Comparison of ENCODE assay signal across 1 cellular context in the genomic region with DNA sequence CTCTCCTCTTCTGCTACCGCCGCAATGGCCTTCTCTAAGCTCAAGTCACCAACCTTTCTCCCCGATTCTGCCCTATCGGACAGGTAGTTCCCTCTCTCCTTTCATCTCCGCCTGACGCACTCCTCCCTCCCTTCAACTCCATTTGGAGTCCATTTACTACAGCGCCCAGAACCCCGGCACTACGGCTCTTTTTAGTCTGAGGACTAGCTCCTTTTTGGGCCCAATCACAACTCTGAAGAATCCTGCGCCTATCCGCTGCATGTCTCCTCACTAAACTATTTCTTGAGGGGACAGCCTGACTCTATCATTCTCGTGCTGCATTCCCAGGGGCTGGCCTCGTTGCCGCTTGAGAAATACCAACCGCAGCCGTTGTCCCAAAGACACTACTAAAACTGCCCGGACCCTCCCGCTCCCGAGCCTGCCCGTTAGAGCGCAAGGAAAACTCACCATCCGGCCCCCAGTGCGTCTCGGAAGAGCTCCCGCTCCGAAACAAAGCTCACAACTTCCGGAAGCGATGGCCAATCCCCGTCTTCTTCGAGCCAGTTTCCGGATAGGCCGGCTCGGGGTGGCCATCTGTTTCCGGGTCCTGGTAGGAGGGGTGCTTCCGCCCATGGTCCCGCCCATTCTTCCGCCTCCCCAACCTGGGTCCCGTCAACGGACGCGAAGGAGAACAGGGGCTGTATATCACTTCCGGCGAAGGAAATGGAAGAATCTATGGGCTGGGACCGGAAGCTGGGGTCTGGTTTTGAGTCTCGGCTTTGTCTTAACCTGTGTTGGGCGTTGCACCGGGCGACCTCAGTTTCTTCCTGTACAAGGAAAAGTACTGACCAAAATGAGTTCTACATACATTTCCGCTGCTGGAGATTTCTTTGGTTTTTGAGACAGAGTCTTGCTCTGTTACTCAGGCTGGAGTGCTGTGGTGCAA.
TF ChIP-seq lines count a peak whose summit lies in the region.

A gene (minus strand): TSS at position 491 of the 925 bp plus-strand sequence. CDS start 2,776 bp downstream, outside the sequence.

TF ChIP-seq in K562, 482 proteins besides CTCF, POLR2A, EP300 and RAD21 (continued from another document and continues in another):
- no peak for TF ChIP-seq POLR3A (IDR thresholded peaks at IDR 0.05; ENCODE audit: borderline replicate concordance, extremely low read depth, insufficient read depth, insufficient read length)
- TF ChIP-seq KLF13 (tag; IDR thresholded peaks at IDR 0.05; ENCODE audit: borderline replicate concordance, low read depth), result peak; percentile 15; the same call in 1 of the 2 replicates
- TF ChIP-seq, protein P1, sequence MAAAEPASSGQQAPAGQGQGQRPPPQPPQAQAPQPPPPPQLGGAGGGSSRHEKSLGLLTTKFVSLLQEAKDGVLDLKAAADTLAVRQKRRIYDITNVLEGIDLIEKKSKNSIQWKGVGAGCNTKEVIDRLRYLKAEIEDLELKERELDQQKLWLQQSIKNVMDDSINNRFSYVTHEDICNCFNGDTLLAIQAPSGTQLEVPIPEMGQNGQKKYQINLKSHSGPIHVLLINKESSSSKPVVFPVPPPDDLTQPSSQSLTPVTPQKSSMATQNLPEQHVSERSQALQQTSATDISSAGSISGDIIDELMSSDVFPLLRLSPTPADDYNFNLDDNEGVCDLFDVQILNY (CRISPR knock-in tag; IDR thresholded peaks at IDR 0.05), result no peak
- peak; percentile 93 for TF ChIP-seq RBFOX2 (IDR thresholded peaks at IDR 0.05; ENCODE audit: low read depth, low read length)
- TF ChIP-seq SMARCA4 (IDR thresholded peaks at IDR 0.05), result no peak
- peak; percentile 65; the same call in 1 of the 2 replicates for TF ChIP-seq FOXM1 (IDR thresholded peaks at IDR 0.05; ENCODE audit: low read depth)
- no peak for TF ChIP-seq FOXM1 (CRISPR knock-in tag; IDR thresholded peaks at IDR 0.05; ENCODE audit: low read depth)
- TF ChIP-seq XRCC5 (IDR thresholded peaks at IDR 0.05; ENCODE audit: low read depth, low read length), result 0 out of 2 replicates have a peak, but pooled peaks have one; percentile 76
- no peak for TF ChIP-seq CCNT2 (IDR thresholded peaks at IDR 0.05; ENCODE audit: borderline replicate concordance, extremely low read depth, insufficient read length, low read depth, low read length)
- no peak for TF ChIP-seq KLF16 (IDR thresholded peaks at IDR 0.05)
- TF ChIP-seq, protein P2, sequence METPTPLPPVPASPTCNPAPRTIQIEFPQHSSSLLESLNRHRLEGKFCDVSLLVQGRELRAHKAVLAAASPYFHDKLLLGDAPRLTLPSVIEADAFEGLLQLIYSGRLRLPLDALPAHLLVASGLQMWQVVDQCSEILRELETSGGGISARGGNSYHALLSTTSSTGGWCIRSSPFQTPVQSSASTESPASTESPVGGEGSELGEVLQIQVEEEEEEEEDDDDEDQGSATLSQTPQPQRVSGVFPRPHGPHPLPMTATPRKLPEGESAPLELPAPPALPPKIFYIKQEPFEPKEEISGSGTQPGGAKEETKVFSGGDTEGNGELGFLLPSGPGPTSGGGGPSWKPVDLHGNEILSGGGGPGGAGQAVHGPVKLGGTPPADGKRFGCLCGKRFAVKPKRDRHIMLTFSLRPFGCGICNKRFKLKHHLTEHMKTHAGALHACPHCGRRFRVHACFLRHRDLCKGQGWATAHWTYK (CRISPR knock-in tag; IDR thresholded peaks at IDR 0.05), result peak; percentile 74; the same call in 1 of the 2 replicates
- peak; percentile 82 for TF ChIP-seq CREM (IDR thresholded peaks at IDR 0.05; ENCODE audit: low read depth)
- TF ChIP-seq, protein P3, sequence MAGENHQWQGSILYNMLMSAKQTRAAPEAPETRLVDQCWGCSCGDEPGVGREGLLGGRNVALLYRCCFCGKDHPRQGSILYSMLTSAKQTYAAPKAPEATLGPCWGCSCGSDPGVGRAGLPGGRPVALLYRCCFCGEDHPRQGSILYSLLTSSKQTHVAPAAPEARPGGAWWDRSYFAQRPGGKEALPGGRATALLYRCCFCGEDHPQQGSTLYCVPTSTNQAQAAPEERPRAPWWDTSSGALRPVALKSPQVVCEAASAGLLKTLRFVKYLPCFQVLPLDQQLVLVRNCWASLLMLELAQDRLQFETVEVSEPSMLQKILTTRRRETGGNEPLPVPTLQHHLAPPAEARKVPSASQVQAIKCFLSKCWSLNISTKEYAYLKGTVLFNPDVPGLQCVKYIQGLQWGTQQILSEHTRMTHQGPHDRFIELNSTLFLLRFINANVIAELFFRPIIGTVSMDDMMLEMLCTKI (IDR thresholded peaks at IDR 0.05; ENCODE audit: partially characterized antibody), result no peak
- TF ChIP-seq EP400 (IDR thresholded peaks at IDR 0.05), result peak; percentile 83
- TF ChIP-seq, protein P4, sequence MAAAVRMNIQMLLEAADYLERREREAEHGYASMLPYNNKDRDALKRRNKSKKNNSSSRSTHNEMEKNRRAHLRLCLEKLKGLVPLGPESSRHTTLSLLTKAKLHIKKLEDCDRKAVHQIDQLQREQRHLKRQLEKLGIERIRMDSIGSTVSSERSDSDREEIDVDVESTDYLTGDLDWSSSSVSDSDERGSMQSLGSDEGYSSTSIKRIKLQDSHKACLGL (CRISPR knock-in tag; IDR thresholded peaks at IDR 0.05; ENCODE audit: borderline replicate concordance, poor library complexity, severe bottlenecking), result no peak
- no peak for TF ChIP-seq ZSCAN32 (CRISPR knock-in tag; IDR thresholded peaks at IDR 0.05)
- no peak for TF ChIP-seq CCAR2 (IDR thresholded peaks at IDR 0.05; ENCODE audit: low read depth, low read length)
- no peak for TF ChIP-seq ZNF551 (CRISPR knock-in tag; IDR thresholded peaks at IDR 0.05)
- no peak for TF ChIP-seq HDAC2 (IDR thresholded peaks at IDR 0.05)
- peak; percentile 70; the same call in 1 of the 2 replicates for TF ChIP-seq PML (IDR thresholded peaks at IDR 0.05; ENCODE audit: low read length)
- TF ChIP-seq, protein P5, sequence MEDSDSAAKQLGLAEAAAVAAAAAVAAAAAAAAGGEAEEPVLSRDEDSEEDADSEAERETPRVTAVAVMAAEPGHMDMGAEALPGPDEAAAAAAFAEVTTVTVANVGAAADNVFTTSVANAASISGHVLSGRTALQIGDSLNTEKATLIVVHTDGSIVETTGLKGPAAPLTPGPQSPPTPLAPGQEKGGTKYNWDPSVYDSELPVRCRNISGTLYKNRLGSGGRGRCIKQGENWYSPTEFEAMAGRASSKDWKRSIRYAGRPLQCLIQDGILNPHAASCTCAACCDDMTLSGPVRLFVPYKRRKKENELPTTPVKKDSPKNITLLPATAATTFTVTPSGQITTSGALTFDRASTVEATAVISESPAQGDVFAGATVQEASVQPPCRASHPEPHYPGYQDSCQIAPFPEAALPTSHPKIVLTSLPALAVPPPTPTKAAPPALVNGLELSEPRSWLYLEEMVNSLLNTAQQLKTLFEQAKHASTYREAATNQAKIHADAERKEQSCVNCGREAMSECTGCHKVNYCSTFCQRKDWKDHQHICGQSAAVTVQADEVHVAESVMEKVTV (CRISPR knock-in tag; IDR thresholded peaks at IDR 0.05), result 0 out of 2 replicates have a peak, but pooled peaks have one; percentile 2
- TF ChIP-seq, protein P6, sequence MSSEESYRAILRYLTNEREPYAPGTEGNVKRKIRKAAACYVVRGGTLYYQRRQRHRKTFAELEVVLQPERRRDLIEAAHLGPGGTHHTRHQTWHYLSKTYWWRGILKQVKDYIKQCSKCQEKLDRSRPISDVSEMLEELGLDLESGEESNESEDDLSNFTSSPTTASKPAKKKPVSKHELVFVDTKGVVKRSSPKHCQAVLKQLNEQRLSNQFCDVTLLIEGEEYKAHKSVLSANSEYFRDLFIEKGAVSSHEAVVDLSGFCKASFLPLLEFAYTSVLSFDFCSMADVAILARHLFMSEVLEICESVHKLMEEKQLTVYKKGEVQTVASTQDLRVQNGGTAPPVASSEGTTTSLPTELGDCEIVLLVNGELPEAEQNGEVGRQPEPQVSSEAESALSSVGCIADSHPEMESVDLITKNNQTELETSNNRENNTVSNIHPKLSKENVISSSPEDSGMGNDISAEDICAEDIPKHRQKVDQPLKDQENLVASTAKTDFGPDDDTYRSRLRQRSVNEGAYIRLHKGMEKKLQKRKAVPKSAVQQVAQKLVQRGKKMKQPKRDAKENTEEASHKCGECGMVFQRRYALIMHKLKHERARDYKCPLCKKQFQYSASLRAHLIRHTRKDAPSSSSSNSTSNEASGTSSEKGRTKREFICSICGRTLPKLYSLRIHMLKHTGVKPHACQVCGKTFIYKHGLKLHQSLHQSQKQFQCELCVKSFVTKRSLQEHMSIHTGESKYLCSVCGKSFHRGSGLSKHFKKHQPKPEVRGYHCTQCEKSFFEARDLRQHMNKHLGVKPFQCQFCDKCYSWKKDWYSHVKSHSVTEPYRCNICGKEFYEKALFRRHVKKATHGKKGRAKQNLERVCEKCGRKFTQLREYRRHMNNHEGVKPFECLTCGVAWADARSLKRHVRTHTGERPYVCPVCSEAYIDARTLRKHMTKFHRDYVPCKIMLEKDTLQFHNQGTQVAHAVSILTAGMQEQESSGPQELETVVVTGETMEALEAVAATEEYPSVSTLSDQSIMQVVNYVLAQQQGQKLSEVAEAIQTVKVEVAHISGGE (CRISPR knock-in tag; IDR thresholded peaks at IDR 0.05), result peak; percentile 86 to 98 (median 93); a peak in 5 of 6 replicates
- TF ChIP-seq JUND (IDR thresholded peaks at IDR 0.05; ENCODE audit: borderline replicate concordance, low read depth, low read length), result peak; percentile 62
- TF ChIP-seq JUND (tag; IDR thresholded peaks at IDR 0.05; ENCODE audit: borderline replicate concordance, low read depth, low read length), result peak; percentile 64; the same call in 1 of the 3 replicates
- TF ChIP-seq CXXC5 (CRISPR knock-in tag; IDR thresholded peaks at IDR 0.05), result peak; percentile 79
- TF ChIP-seq, protein P7, sequence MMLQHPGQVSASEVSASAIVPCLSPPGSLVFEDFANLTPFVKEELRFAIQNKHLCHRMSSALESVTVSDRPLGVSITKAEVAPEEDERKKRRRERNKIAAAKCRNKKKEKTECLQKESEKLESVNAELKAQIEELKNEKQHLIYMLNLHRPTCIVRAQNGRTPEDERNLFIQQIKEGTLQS (IDR thresholded peaks at IDR 0.05), result no peak
- TF ChIP-seq, protein P7 (CRISPR knock-in tag; conservative IDR thresholded peaks at IDR 0.05), result 0 out of 2 replicates have a peak, but pooled peaks have one; percentile 24
- TF ChIP-seq, protein P8, sequence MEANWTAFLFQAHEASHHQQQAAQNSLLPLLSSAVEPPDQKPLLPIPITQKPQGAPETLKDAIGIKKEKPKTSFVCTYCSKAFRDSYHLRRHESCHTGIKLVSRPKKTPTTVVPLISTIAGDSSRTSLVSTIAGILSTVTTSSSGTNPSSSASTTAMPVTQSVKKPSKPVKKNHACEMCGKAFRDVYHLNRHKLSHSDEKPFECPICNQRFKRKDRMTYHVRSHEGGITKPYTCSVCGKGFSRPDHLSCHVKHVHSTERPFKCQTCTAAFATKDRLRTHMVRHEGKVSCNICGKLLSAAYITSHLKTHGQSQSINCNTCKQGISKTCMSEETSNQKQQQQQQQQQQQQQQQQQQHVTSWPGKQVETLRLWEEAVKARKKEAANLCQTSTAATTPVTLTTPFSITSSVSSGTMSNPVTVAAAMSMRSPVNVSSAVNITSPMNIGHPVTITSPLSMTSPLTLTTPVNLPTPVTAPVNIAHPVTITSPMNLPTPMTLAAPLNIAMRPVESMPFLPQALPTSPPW (CRISPR knock-in tag; IDR thresholded peaks at IDR 0.05), result peak; percentile 90
- peak; percentile 68; the same call in 1 of the 2 replicates for TF ChIP-seq KLF1 (tag; IDR thresholded peaks at IDR 0.05)
- TF ChIP-seq SRSF7 (optimal IDR thresholded peaks at IDR 0.05; ENCODE audit: low read depth, low read length), result no peak
- TF ChIP-seq, protein P9, sequence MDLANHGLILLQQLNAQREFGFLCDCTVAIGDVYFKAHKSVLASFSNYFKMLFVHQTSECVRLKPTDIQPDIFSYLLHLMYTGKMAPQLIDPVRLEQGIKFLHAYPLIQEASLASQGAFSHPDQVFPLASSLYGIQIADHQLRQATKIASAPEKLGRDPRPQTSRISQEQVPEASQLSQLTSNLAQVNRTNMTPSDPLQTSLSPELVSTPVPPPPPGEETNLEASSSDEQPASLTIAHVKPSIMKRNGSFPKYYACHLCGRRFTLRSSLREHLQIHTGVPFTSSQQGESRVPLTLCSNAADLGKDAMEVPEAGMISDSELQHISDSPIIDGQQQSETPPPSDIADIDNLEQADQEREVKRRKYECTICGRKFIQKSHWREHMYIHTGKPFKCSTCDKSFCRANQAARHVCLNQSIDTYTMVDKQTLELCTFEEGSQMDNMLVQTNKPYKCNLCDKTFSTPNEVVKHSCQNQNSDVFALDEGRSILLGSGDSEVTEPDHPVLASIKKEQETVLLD (IDR thresholded peaks at IDR 0.05), result no peak
- no peak for TF ChIP-seq RBM39 (optimal IDR thresholded peaks at IDR 0.05; ENCODE audit: low read depth, low read length)
- no peak for TF ChIP-seq MYNN (IDR thresholded peaks at IDR 0.05)
- TF ChIP-seq MYNN (CRISPR knock-in tag; IDR thresholded peaks at IDR 0.05), result no peak
- TF ChIP-seq MEIS2 (IDR thresholded peaks at IDR 0.05; ENCODE audit: partially characterized antibody), result peak; percentile 33
- peak; percentile 89 for TF ChIP-seq TAF1 (IDR thresholded peaks at IDR 0.05; ENCODE audit: control insufficient read depth, extremely low read depth, insufficient read depth, low read length, severe bottlenecking)
- peak; percentile 85; the same call in 1 of the 2 replicates for TF ChIP-seq FOXP1 (CRISPR knock-in tag; IDR thresholded peaks at IDR 0.05)
- TF ChIP-seq, protein P10, sequence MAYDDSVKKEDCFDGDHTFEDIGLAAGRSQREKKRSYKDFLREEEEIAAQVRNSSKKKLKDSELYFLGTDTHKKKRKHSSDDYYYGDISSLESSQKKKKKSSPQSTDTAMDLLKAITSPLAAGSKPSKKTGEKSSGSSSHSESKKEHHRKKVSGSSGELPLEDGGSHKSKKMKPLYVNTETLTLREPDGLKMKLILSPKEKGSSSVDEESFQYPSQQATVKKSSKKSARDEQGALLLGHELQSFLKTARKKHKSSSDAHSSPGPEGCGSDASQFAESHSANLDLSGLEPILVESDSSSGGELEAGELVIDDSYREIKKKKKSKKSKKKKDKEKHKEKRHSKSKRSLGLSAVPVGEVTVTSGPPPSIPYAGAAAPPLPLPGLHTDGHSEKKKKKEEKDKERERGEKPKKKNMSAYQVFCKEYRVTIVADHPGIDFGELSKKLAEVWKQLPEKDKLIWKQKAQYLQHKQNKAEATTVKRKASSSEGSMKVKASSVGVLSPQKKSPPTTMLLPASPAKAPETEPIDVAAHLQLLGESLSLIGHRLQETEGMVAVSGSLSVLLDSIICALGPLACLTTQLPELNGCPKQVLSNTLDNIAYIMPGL (CRISPR knock-in tag; IDR thresholded peaks at IDR 0.05), result peak; percentile 85; the same call in 1 of the 2 replicates
- TF ChIP-seq HDAC1 (IDR thresholded peaks at IDR 0.05), result peak in 1 of 2 experiments; percentile 78; a peak in 1 of 4 replicates
- peak; percentile 57 for TF ChIP-seq SAP30 (IDR thresholded peaks at IDR 0.05; ENCODE audit: borderline replicate concordance, insufficient read depth, low read depth, low read length, poor library complexity, severe bottlenecking)
- TF ChIP-seq SMARCB1 (IDR thresholded peaks at IDR 0.05; ENCODE audit: insufficient read length, low read depth), result no peak
- 0 out of 2 replicates have a peak, but pooled peaks have one; percentile 9 for TF ChIP-seq ARID1B (IDR thresholded peaks at IDR 0.05)
- TF ChIP-seq, protein P11, sequence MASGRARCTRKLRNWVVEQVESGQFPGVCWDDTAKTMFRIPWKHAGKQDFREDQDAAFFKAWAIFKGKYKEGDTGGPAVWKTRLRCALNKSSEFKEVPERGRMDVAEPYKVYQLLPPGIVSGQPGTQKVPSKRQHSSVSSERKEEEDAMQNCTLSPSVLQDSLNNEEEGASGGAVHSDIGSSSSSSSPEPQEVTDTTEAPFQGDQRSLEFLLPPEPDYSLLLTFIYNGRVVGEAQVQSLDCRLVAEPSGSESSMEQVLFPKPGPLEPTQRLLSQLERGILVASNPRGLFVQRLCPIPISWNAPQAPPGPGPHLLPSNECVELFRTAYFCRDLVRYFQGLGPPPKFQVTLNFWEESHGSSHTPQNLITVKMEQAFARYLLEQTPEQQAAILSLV (tag; IDR thresholded peaks at IDR 0.05), result no peak
